In the genomic region with DNA sequence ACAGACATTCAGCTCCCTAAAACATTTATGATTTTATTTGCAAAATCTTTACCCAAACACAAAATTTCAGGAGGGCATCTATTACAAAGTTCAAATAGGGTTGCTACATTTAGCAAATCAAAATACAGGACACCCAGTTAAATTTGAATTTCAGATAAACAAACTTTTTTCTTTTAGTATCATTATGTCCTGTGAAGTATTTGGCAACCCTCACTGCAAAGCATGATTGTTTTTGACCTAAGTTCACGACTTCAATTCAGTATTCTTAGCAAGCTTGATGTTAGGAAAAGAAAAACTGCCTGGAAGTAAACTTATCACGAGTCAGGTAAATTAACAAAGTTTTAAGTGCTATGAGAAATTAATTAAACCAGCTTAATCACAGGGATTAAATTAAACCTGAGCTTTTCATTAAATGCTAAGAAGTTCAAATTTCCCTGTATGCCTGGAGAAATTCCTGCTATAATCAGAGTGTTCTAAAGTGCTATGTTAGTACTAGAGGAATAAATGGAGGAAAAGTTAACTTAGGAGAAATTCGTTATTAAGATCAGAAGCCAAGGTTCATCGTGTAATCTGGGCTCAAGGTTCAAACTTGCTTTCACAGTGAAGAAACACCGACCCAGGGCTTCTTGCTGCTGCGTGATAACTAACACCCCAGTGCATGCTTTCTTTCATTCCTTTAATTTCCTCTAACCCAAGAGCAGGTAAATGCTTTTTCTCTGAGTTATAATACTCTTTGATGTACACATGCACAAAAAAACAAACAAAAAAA, we compare ENCODE assay signal across 31 cellular contexts.
"Had no signal": no experiment of that assay in that cellular context is flagged by ENCODE, and none has a peak within 500 bp of the region (broad histone marks: within the 10 kb centered on the region; RNA-seq: fewer than 3 reads in every experiment).

No MANE protein-coding gene starts in this region.

- H3K27me3 Mint-ChIP-seq: central memory CD8-positive, alpha-beta T cell; naive thymus-derived CD8-positive, alpha-beta T cell; stimulated activated naive CD8-positive, alpha-beta T cell treated with anti-CD3 and anti-CD28 coated beads, Interleukin-15, amount 100 ng/mL, for 72 hours had no signal

- H3K4me1 ChIP-seq: esophagus squamous epithelium, heart right ventricle, prostate gland, right atrium auricular region, vagina had no signal

- H3K36me3 ChIP-seq: esophagus squamous epithelium, heart right ventricle, prostate gland, right atrium auricular region, thyroid gland, vagina had no signal

- H3K9me3 ChIP-seq: esophagus squamous epithelium, heart right ventricle, prostate gland, right atrium auricular region, thyroid gland, vagina had no signal

- H3K9me3 Mint-ChIP-seq: central memory CD8-positive, alpha-beta T cell; immature natural killer cell had no signal

- H3K27ac ChIP-seq: coronary artery, esophagus squamous epithelium, heart right ventricle, prostate gland, right atrium auricular region, skin epidermis, thyroid gland, vagina had no signal

- H3K27me3 ChIP-seq: heart right ventricle, right atrium auricular region, thyroid gland, vagina had no signal

- H3K36me3 Mint-ChIP-seq: immature natural killer cell had no signal

- ATAC-seq: heart right ventricle; left ventricle myocardium superior; naive thymus-derived CD8-positive, alpha-beta T cell; stimulated activated naive CD8-positive, alpha-beta T cell treated with anti-CD3 and anti-CD28 coated beads, Interleukin-15, amount 100 ng/mL, for 72 hours had no signal

- H3K27ac Mint-ChIP-seq: immature natural killer cell; naive thymus-derived CD8-positive, alpha-beta T cell; nephron progenitor cell; stimulated activated naive CD8-positive, alpha-beta T cell treated with anti-CD3 and anti-CD28 coated beads, Interleukin-15, amount 100 ng/mL, for 72 hours had no signal

- DNase-seq: dermis blood vessel endothelial cell; effector memory CD4-positive, alpha-beta T cell; erythroblast; esophagus squamous epithelium; foreskin melanocyte; glutamatergic neuron; heart right ventricle; hypothalamus; immature natural killer cell; left cardiac atrium; left ventricle myocardium superior; mesenchymal stem cell; midbrain; naive thymus-derived CD8-positive, alpha-beta T cell; nephron progenitor cell; nucleus accumbens; stimulated activated CD4-positive, alpha-beta T cell treated with anti-CD3 and anti-CD28 coated beads, Interleukin-12 subunit alpha, Interleukin-12 subunit beta, amount 100 ng/mL, for 4 hours; stimulated activated CD4-positive, alpha-beta T cell treated with anti-CD3 and anti-CD28 coated beads, Interleukin-1b, Interleukin-23, amount 100 ng/mL, for 48 hours; stimulated activated CD4-positive, alpha-beta T cell treated with anti-CD3 and anti-CD28 coated beads, Interleukin-4, amount 100 ng/mL, for 1 hour; stimulated activated CD8-positive, alpha-beta memory T cell treated with anti-CD3 and anti-CD28 coated beads, Interleukin-4, amount 100 ng/mL, for 48 hours; stimulated activated naive CD4-positive, alpha-beta T cell; stimulated activated naive CD8-positive, alpha-beta T cell treated with anti-CD3 and anti-CD28 coated beads, Interleukin-15, amount 100 ng/mL, for 72 hours; thyroid gland; trophoblast cell had no signal

- H3K4me3 ChIP-seq: coronary artery, esophagus squamous epithelium, heart right ventricle, lung, prostate gland, right atrium auricular region, skin epidermis, thyroid gland, vagina had no signal

- H3K4me3 Mint-ChIP-seq: central memory CD8-positive, alpha-beta T cell; immature natural killer cell; naive thymus-derived CD8-positive, alpha-beta T cell; nephron progenitor cell; stimulated activated naive CD8-positive, alpha-beta T cell treated with anti-CD3 and anti-CD28 coated beads, Interleukin-15, amount 100 ng/mL, for 72 hours had no signal
